ENCODE assay signal across 8 cellular contexts in the genomic region with DNA sequence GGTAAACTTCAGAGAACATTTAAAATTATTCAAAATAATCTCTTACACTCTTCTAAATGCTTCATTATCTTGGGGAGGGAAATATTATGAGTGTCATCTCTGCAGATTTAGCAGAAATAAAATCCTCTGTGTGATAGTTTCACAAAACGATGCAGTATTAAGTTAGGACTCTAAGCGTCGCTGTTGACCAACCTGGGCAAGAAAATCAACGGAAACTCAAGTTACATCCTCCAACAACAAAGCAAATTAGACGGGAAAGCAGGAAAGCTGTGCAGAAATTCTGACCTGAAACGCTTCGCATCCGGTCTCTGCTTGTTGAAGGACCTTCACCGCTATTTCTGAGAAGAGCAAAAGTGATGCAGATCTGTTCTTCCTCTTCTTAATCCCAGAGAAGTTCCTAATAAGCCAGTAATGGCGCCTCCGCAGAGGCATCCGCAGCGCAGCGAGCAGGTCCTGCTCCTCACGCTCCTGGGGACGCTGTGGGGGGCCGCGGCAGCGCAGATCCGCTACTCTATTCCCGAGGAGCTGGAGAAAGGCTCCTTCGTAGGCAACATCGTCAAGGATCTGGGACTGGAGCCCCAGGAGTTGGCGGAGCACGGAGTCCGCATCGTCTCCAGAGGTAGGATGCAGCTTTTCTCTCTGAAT. TPM values are rescaled to one million over a fixed set of nuclear protein-coding genes. Genes with fewer than 3 reads are reported as not detected.
DNase-seq lines count a peak whose midpoint lies in the region; ATAC-seq, FAIRE-seq and TF ChIP-seq lines count a peak whose summit lies in the region.
"Had no signal": no experiment of that assay in that cellular context is flagged by ENCODE, and none has a peak within 500 bp of the region (broad histone marks: within the 10 kb centered on the region; RNA-seq: fewer than 3 reads in every experiment).

A gene (plus strand): TSS at position 219 of the 645 bp plus-strand sequence. CDS start 193 bp downstream, at position 412.

- H3K27me3 ChIP-seq in RWPE2 (ENCODE audit: insufficient read depth, poor library complexity, severe bottlenecking) (peaks cover 47% of the 10 kb centered on the region), skeletal muscle tissue (ENCODE audit: control insufficient read depth in 3 of 3, insufficient read depth in 3 of 3, low read length in 3 of 3) (peaks cover 9 to 17% (median 10%) of the 10 kb centered on the region in 3 donors)

- ATAC-seq in RWPE2 (ENCODE audit: low read depth), result peak; percentile 60

- H3K27ac ChIP-seq in RWPE2 (ENCODE audit: poor library complexity, severe bottlenecking), result no peak within 1 kb of the TSS
- H3K27ac ChIP-seq in skeletal muscle tissue (ENCODE audit: low read depth, low read length), result no peak within 1 kb of the TSS
- H3K27ac ChIP-seq in substantia nigra (ENCODE audit: low read depth, low read length, poor library complexity, severe bottlenecking), result no peak within 1 kb of the TSS

- H3K9ac ChIP-seq in skeletal muscle tissue (ENCODE audit: low read depth in 1 of 3, low read length in 3 of 3), result peak within 1 kb of the TSS in 1 of 3 donors; percentile 33

- H3K36me3 ChIP-seq in RWPE2 (ENCODE audit: low read depth) (no peaks in the 10 kb centered on the region), skeletal muscle tissue (ENCODE audit: control insufficient read depth in 3 of 3, insufficient read depth in 3 of 3, low read length in 3 of 3) (peaks cover 0 to 10% (median 2%) of the 10 kb centered on the region in 3 donors)

- FAIRE-seq in GM12891 (lab: Jason Lieb, UNC), result no peak

- H3K4me3 ChIP-seq in RWPE2 (ENCODE audit: severe bottlenecking) (peak within 1 kb of the TSS; percentile 27), foreskin fibroblast (ENCODE audit: low read depth in 1 of 2, low read length in 2 of 2) (peak within 1 kb of the TSS; percentile 43 to 51), skeletal muscle tissue (ENCODE audit: low read length in 3 of 3) (peak within 1 kb of the TSS; percentile 57 to 63 (median 61))

- H3K4me1 ChIP-seq in RWPE2 (ENCODE audit: insufficient read depth, poor library complexity, severe bottlenecking) (no peaks in the 10 kb centered on the region), skeletal muscle tissue (ENCODE audit: control insufficient read depth in 3 of 3, insufficient read depth in 3 of 3, low read length in 3 of 3) (peaks cover 0 to 11% (median 0%) of the 10 kb centered on the region in 3 donors)

- TF ChIP-seq POLR2A in GM12891 (IDR thresholded peaks at IDR 0.05; ENCODE audit: low read depth, low read length), result no peak

- DNase-seq in RWPE2 (ENCODE audit: low spot score) (no peak), foreskin fibroblast (peak; percentile 32 to 73), substantia nigra (lab: John Stamatoyannopoulos, UW) (no peak), GM12891 (ENCODE audit: insufficient read length, low spot score) (no peak), NCI-H748 treated with DMSO at 0.1 percent for 48 hours (lab: John Stamatoyannopoulos, UW) (no peak)
- DNase-seq: NCI-H1417 treated with DMSO at 0.1 percent for 48 hours had no signal

- no peaks in the 10 kb centered on the region for H3K9me3 ChIP-seq in RWPE2 (ENCODE audit: severe bottlenecking)
- peaks cover 21 to 41% (median 26%) of the 10 kb centered on the region in 3 donors for H3K9me3 ChIP-seq in skeletal muscle tissue (ENCODE audit: control insufficient read depth in 3 of 3, low read length in 3 of 3)

- TF ChIP-seq CTCF in GM12872 (IDR thresholded peaks at IDR 0.05; ENCODE audit: insufficient read depth, low read depth, low read length), result peak; percentile 45; the same call in 1 of the 3 replicates
- peak; percentile 94 for TF ChIP-seq CTCF in RWPE2 (IDR thresholded peaks at IDR 0.05; ENCODE audit: poor library complexity, severe bottlenecking)
- peak; percentile 44 for TF ChIP-seq CTCF in foreskin fibroblast (IDR thresholded peaks at IDR 0.05; ENCODE audit: low read depth, low read length)

TF ChIP-seq in GM12891, 5 proteins besides CTCF, POLR2A, EP300 and RAD21:
- TF ChIP-seq POU2F2 (IDR thresholded peaks at IDR 0.05; ENCODE audit: low read depth, low read length) (no peak), TAF1 (IDR thresholded peaks at IDR 0.05; ENCODE audit: low read depth, low read length) (no peak), SPI1 (IDR thresholded peaks at IDR 0.05; ENCODE audit: low read depth, low read length) (no peak), PAX5 (IDR thresholded peaks at IDR 0.05; ENCODE audit: insufficient read depth, low read length, severe bottlenecking) (no peak), POLR2AphosphoS5 (IDR thresholded peaks at IDR 0.05; ENCODE audit: low read depth, low read length) (no peak)

RNA-seq across cellular contexts. Expression of the gene that starts here (rescaled TPM):
- 4.2 TPM for total RNA-seq in skeletal muscle tissue
- polyA plus RNA-seq in GM12891 (2012; ENCODE audit: low read depth, missing spikeins), result 0.47 TPM

Comparison
In these comparisons a context has a peak if more than half of its experiments do, and no peak if none do; other contexts are left out.
1. CTCF ChIP-seq: peak in every context shown above with its lines; median percentile 94 in RWPE2; 45 in GM12872; 44 in foreskin fibroblast.
2. DNase-seq: peak in foreskin fibroblast (2 of 2); none in RWPE2 (single experiment), substantia nigra (0 of 49), GM12891 (single experiment) and NCI-H748 treated with DMSO at 0.1 percent for 48 hours (single experiment).
3. Peak in every context shown above with its lines, with median percentiles within 50 percentile points of each other: H3K4me3 ChIP-seq.